ENCODE assay signal across 15 cellular contexts in the genomic region with DNA sequence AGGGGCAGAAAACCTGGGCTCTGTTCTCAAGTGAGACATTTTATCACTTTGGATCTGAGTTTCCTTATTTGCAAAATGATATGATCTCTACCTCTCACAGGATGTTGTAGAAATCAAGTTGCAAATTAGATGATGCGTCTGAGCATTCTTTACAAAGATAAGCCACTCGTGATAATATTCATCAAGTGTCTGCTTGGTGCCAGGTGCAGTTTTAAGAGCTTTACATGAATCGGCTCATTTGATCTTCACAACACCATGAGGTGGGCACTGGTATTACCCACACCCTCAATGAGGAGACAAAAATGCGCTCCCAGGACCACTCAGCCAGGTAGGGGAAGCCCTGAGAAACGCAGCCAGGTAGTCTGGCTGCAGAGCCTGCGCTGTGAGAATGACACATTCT. TPM values are rescaled to one million over a fixed set of nuclear protein-coding genes. Genes with fewer than 3 reads are reported as not detected.
DNase-seq lines count a peak whose midpoint lies in the region; ATAC-seq and TF ChIP-seq lines count a peak whose summit lies in the region.
"Had no signal": no experiment of that assay in that cellular context is flagged by ENCODE, and none has a peak within 500 bp of the region (broad histone marks: within the 10 kb centered on the region; RNA-seq: fewer than 3 reads in every experiment).

No MANE protein-coding gene starts in this region.

- no peaks in the 10 kb centered on the region for H3K9me3 ChIP-seq in CD8-positive, alpha-beta memory T cell (ENCODE audit: low read length)
- H3K9me3 ChIP-seq in T-helper 17 cell (ENCODE audit: control insufficient read depth, low read length, poor library complexity, severe bottlenecking) (no peaks in the 10 kb centered on the region), body of pancreas (no peaks in the 10 kb centered on the region), psoas muscle (no peaks in the 10 kb centered on the region)
- H3K9me3 ChIP-seq: SJCRH30 had no signal

- POLR2A ChIA-PET in CD8-positive, alpha-beta memory T cell (lab: Charles Lee): no interaction called here

- H3K36me3 ChIP-seq in CD8-positive, alpha-beta memory T cell (ENCODE audit: insufficient read depth, low read length): no peaks in the 10 kb centered on the region
- H3K36me3 ChIP-seq in body of pancreas (replicated peaks in 1 of 2; ENCODE audit: insufficient read depth in 1 of 2, low read depth in 2 of 2) (no peaks in the 10 kb centered on the region), psoas muscle (ENCODE audit: insufficient read depth in 1 of 2, low read depth in 1 of 2) (no peaks in the 10 kb centered on the region)
- H3K36me3 ChIP-seq: SJCRH30 had no signal

- H3K4me1 ChIP-seq in CD8-positive, alpha-beta memory T cell (ENCODE audit: insufficient read depth, low read length): peaks cover 31% of the 10 kb centered on the region
- peaks cover 11% of the 10 kb centered on the region for H3K4me1 ChIP-seq in body of pancreas
- peaks cover 6% of the 10 kb centered on the region for H3K4me1 ChIP-seq in psoas muscle

- no peak overlapping the region for H3K27ac ChIP-seq in CD8-positive, alpha-beta memory T cell (ENCODE audit: low read depth, low read length)
- no peak overlapping the region for H3K27ac ChIP-seq in body of pancreas
- H3K27ac ChIP-seq in psoas muscle: no peak overlapping the region
- H3K27ac ChIP-seq: KMS-11, SJCRH30 had no signal

- intact Hi-C loops in body of pancreas (cut with DNase I): no loop called here
- intact Hi-C loops in psoas muscle (cut with DNase I): no loop called here

- H3K27me3 Mint-ChIP-seq in CD8-positive, alpha-beta memory T cell: peaks cover 2 to 10% of the 10 kb centered on the region in 2 donors
- H3K27me3 Mint-ChIP-seq in T-helper 17 cell: peaks cover 10% of the 10 kb centered on the region
- H3K27me3 Mint-ChIP-seq in activated T-cell treated with anti-CD3 and anti-CD28 coated beads, Interleukin-2, amount 50 U/mL, for 4 hours (ENCODE audit: low read depth): no peaks in the 10 kb centered on the region

- TF ChIP-seq CTCF in body of pancreas (IDR thresholded peaks at IDR 0.05) (no peak), psoas muscle (IDR thresholded peaks at IDR 0.05) (no peak)

- H3K4me1 Mint-ChIP-seq in CD8-positive, alpha-beta memory T cell: peaks cover 11 to 47% (median 44%) of the 10 kb centered on the region in 3 donors
- H3K4me1 Mint-ChIP-seq in T-helper 17 cell: peaks cover 17% of the 10 kb centered on the region
- H3K4me1 Mint-ChIP-seq in activated T-cell treated with anti-CD3 and anti-CD28 coated beads, Interleukin-2, amount 50 U/mL, for 4 hours (ENCODE audit: low read depth): peaks cover 31% of the 10 kb centered on the region

- no peak overlapping the region for H3K4me3 ChIP-seq in CD8-positive, alpha-beta memory T cell (ENCODE audit: low read length)
- H3K4me3 ChIP-seq in body of pancreas: no peak overlapping the region
- no peak overlapping the region for H3K4me3 ChIP-seq in psoas muscle
- H3K4me3 ChIP-seq: SJCRH30 had no signal

- peak; percentile 32 for ATAC-seq in T-helper 17 cell
- no peak for ATAC-seq in left lobe of liver
- ATAC-seq in body of pancreas: no peak
- ATAC-seq in activated T-cell treated with anti-CD3 and anti-CD28 coated beads, Interleukin-2, amount 50 U/mL, for 4 hours: no peak
- no peak for ATAC-seq in psoas muscle

- H3K27me3 ChIP-seq in CD8-positive, alpha-beta memory T cell (ENCODE audit: insufficient read depth, low read length, poor library complexity, severe bottlenecking): no peaks in the 10 kb centered on the region
- H3K27me3 ChIP-seq in body of pancreas (no peaks in the 10 kb centered on the region), psoas muscle (ENCODE audit: insufficient read depth in 3 of 3, low read length in 2 of 3) (no peaks in the 10 kb centered on the region)
- H3K27me3 ChIP-seq: SJCRH30 had no signal

- DNase-seq in NCI-H1417 (lab: John Stamatoyannopoulos, UW): peak in 2 of 3 experiments; percentile 11 to 25
- DNase-seq in NCI-H1417 treated with DMSO at 0.1 percent for 48 hours (lab: John Stamatoyannopoulos, UW): no peak
- DNase-seq in CD8-positive, alpha-beta memory T cell: peak in 1 of 5 donors; percentile 19
- DNase-seq in T-helper 17 cell: no peak
- DNase-seq in left lobe of liver (ENCODE audit: low spot score): peak; percentile 38
- no peak for DNase-seq in body of pancreas
- DNase-seq in activated T-cell treated with anti-CD3 and anti-CD28 coated beads, Interleukin-2, amount 50 U/mL, for 4 hours: no peak
- no peak for DNase-seq in psoas muscle
- DNase-seq: DMS 273 treated with DMSO at 0.1 percent for 48 hours, HFFc6, NCI-H1105, NCI-H187 treated with DMSO at 0.1 percent for 48 hours, SJCRH30 had no signal

- no peaks in the 10 kb centered on the region for H3K9me3 Mint-ChIP-seq in CD8-positive, alpha-beta memory T cell
- no peaks in the 10 kb centered on the region for H3K9me3 Mint-ChIP-seq in activated T-cell treated with anti-CD3 and anti-CD28 coated beads, Interleukin-2, amount 50 U/mL, for 4 hours
- H3K9me3 Mint-ChIP-seq: HFFc6 had no signal

- peak overlapping the region in 6 of 7 donors; percentile 11 to 56 (median 20) for H3K4me3 Mint-ChIP-seq in CD8-positive, alpha-beta memory T cell
- H3K4me3 Mint-ChIP-seq in T-helper 17 cell: peak overlapping the region; percentile 9
- no peak overlapping the region for H3K4me3 Mint-ChIP-seq in activated T-cell treated with anti-CD3 and anti-CD28 coated beads, Interleukin-2, amount 50 U/mL, for 4 hours
- H3K4me3 Mint-ChIP-seq: HFFc6 had no signal

- no peak for TF ChIP-seq POLR2A in body of pancreas (IDR thresholded peaks at IDR 0.05)

- peak overlapping the region in 7 of 8 donors; percentile 35 to 95 (median 89) for H3K27ac Mint-ChIP-seq in CD8-positive, alpha-beta memory T cell
- peak overlapping the region; percentile 67 for H3K27ac Mint-ChIP-seq in T-helper 17 cell
- H3K27ac Mint-ChIP-seq: HFFc6 had no signal

- H3K36me3 Mint-ChIP-seq in CD8-positive, alpha-beta memory T cell: no peaks in the 10 kb centered on the region
- no peaks in the 10 kb centered on the region for H3K36me3 Mint-ChIP-seq in T-helper 17 cell (ENCODE audit: low read depth)
- H3K36me3 Mint-ChIP-seq in activated T-cell treated with anti-CD3 and anti-CD28 coated beads, Interleukin-2, amount 50 U/mL, for 4 hours (ENCODE audit: insufficient read depth): no peaks in the 10 kb centered on the region

- CTCF ChIA-PET in CD8-positive, alpha-beta memory T cell (lab: Charles Lee): no interaction called here

- WGBS in body of pancreas, 2 donors: 60 to 67% methylated on average over 6 of the region's 6 CpGs
- WGBS in psoas muscle, 3 donors: 74 to 80% (median 75%) methylated on average over 6 of the region's 6 CpGs

RNA-seq across cellular contexts. Expression of a gene that starts 59.1 kb away (rescaled TPM):
- total RNA-seq in CD8-positive, alpha-beta memory T cell: not detected
- polyA plus RNA-seq in CD8-positive, alpha-beta memory T cell: 0.08 TPM
- total RNA-seq in T-helper 17 cell (not detected), left lobe of liver (0.28 TPM), body of pancreas (10 to 100 TPM; 16.1 to 25.7 TPM), psoas muscle (under 1 TPM; 0.08 to 0.17 (median 0.17) TPM)
- total RNA-seq in activated T-cell treated with anti-CD3 and anti-CD28 coated beads, Interleukin-2, amount 50 U/mL, for 4 hours: under 1 TPM; 0.08 to 0.15 (median 0.14) TPM
- polyA plus RNA-seq in psoas muscle: under 1 TPM; 0.01 to 0.25 (median 0.09) TPM
- total RNA-seq: OCI-LY7 had no signal

Comparison
In these comparisons a context has a peak if more than half of its experiments do, and no peak if none do; other contexts are left out.
1. DNase-seq: peak in NCI-H1417 (2 of 3) and left lobe of liver (single experiment); none in NCI-H1417 treated with DMSO at 0.1 percent for 48 hours (single experiment), T-helper 17 cell (0 of 3), body of pancreas (0 of 4), activated T-cell treated with anti-CD3 and anti-CD28 coated beads, Interleukin-2, amount 50 U/mL, for 4 hours (single experiment) and psoas muscle (0 of 2).
2. RNA of a gene that starts 59.1 kb away (total RNA-seq): 16.1 to 25.7 TPM in body of pancreas; 0.28 TPM in left lobe of liver (single experiment), 0.08 to 0.17 TPM in psoas muscle, 0.08 to 0.15 TPM in activated T-cell treated with anti-CD3 and anti-CD28 coated beads, Interleukin-2, amount 50 U/mL, for 4 hours, not detected in CD8-positive, alpha-beta memory T cell and not detected in T-helper 17 cell; every median in the first group is over 10 times any median in the second.